In the genomic region with DNA sequence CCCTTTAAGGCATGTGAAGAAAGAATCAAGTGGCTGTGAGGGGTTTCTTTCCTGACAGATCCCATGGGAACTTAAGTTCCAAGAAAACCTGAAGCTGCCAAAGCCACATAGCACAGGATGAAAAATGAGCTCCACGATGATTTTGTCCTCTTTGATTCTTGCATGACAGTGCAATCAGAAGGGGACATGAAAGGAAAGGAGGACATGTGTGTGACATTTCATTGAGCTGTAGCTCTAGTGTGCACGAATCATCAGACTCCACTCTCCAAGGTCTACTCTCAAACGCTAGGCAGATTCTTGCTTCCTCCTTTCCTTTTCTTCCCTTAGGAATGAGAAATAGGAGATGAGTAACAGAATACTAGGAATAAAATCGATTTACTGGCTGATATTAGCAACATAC, we compare ENCODE assay signal across 2 cellular contexts.
A peak's percentile ranks its signal among the peaks of the same experiment; 100 is the strongest.
TF ChIP-seq lines count a peak whose summit lies in the region.

No MANE protein-coding gene starts in this region.

TF ChIP-seq in HEK293, 187 proteins besides CTCF, POLR2A, EP300 and RAD21:
- 0 out of 2 replicates have a peak, but pooled peaks have one; percentile 12 for TF ChIP-seq ZNF366 (tag by site-specific recombination; conservative IDR thresholded peaks at IDR 0.05)
- TF ChIP-seq REST (tag by site-specific recombination; IDR thresholded peaks at IDR 0.05) = peak; percentile 54; the same call in 1 of the 2 replicates
- TF ChIP-seq ZNF175 (tag by site-specific recombination; IDR thresholded peaks at IDR 0.05) = no peak
- 0 out of 2 replicates have a peak, but pooled peaks have one; percentile 7 for TF ChIP-seq PRDM1 (tag by site-specific recombination; IDR thresholded peaks at IDR 0.05)
- TF ChIP-seq IKZF3 (tag by site-specific recombination; IDR thresholded peaks at IDR 0.05) = 0 out of 2 replicates have a peak, but pooled peaks have one; percentile 13
TF ChIP-seq in HEK293: peak in this region for 4.

TF ChIP-seq in H1, 55 proteins besides CTCF, POLR2A, EP300 and RAD21:
- TF ChIP-seq, protein P1, sequence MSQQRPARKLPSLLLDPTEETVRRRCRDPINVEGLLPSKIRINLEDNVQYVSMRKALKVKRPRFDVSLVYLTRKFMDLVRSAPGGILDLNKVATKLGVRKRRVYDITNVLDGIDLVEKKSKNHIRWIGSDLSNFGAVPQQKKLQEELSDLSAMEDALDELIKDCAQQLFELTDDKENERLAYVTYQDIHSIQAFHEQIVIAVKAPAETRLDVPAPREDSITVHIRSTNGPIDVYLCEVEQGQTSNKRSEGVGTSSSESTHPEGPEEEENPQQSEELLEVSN (IDR thresholded peaks at IDR 0.05) = no peak
- TF ChIP-seq GABPA (IDR thresholded peaks at IDR 0.05; ENCODE audit: borderline replicate concordance, insufficient read depth, low read length) = no peak
- TF ChIP-seq HDAC2 (IDR thresholded peaks at IDR 0.05; ENCODE audit: borderline replicate concordance in 1 of 2, low read depth in 2 of 2, low read length in 2 of 2) = no peak
- TF ChIP-seq RFX5 (IDR thresholded peaks at IDR 0.05; ENCODE audit: borderline replicate concordance, low read depth, low read length) = no peak
- no peak for TF ChIP-seq SIRT6 (IDR thresholded peaks at IDR 0.05; ENCODE audit: low read length)
- TF ChIP-seq TAF7 (optimal IDR thresholded peaks at IDR 0.05; ENCODE audit: borderline replicate concordance, low read depth, low read length) = no peak
- TF ChIP-seq KDM1A (IDR thresholded peaks at IDR 0.05; ENCODE audit: borderline replicate concordance, low read length) = no peak
- TF ChIP-seq TCF12 (IDR thresholded peaks at IDR 0.05; ENCODE audit: low read depth, low read length) = no peak
- TF ChIP-seq RXRA (IDR thresholded peaks at IDR 0.05; ENCODE audit: insufficient read depth, low read depth, low read length) = no peak
- no peak for TF ChIP-seq EZH2 (IDR thresholded peaks at IDR 0.05; ENCODE audit: low read depth, low read length, severe bottlenecking)
- no peak for TF ChIP-seq RNF2 (IDR thresholded peaks at IDR 0.05; ENCODE audit: borderline replicate concordance, low read depth, low read length, missing control alignments, poor library complexity, severe bottlenecking)
- TF ChIP-seq CHD1 (IDR thresholded peaks at IDR 0.05; ENCODE audit: low read depth, low read length) = no peak
- no peak for TF ChIP-seq BRCA1 (IDR thresholded peaks at IDR 0.05; ENCODE audit: low read depth, low read length)
- no peak for TF ChIP-seq KDM5A (IDR thresholded peaks at IDR 0.05; ENCODE audit: low read length)
- no peak for TF ChIP-seq ZNF274 (IDR thresholded peaks at IDR 0.05; ENCODE audit: borderline replicate concordance, extremely low read depth, low read length)
- TF ChIP-seq KDM4A (IDR thresholded peaks at IDR 0.05; ENCODE audit: low read depth, low read length, severe bottlenecking) = no peak
- TF ChIP-seq CHD2 (IDR thresholded peaks at IDR 0.05; ENCODE audit: low read length) = no peak
- no peak for TF ChIP-seq SRF (IDR thresholded peaks at IDR 0.05; ENCODE audit: low read depth, low read length)
